8 cellular contexts compared by ENCODE assay signal in genomic region chr15:34583399-34584320, GRCh38. TPM values are rescaled to one million over a fixed set of nuclear protein-coding genes. Genes with fewer than 3 reads are reported as not detected.
DNase-seq lines count a peak whose midpoint lies in the region; ATAC-seq and TF ChIP-seq lines count a peak whose summit lies in the region.

A gene with protein sequence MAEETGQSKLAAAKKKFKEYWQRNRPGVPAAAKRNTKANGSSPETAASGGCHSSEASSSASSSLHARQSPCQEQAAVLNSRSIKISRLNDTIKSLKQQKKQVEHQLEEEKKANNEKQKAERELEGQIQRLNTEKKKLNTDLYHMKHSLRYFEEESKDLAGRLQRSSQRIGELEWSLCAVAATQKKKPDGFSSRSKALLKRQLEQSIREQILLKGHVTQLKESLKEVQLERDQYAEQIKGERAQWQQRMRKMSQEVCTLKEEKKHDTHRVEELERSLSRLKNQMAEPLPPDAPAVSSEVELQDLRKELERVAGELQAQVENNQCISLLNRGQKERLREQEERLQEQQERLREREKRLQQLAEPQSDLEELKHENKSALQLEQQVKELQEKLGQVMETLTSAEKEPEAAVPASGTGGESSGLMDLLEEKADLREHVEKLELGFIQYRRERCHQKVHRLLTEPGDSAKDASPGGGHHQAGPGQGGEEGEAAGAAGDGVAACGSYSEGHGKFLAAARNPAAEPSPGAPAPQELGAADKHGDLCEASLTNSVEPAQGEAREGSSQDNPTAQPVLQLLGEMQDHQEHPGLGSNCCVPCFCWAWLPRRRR (minus strand): TSS chr15:34583651. CDS start chr15:34535912, 47,739 bp downstream.

- no peaks in the 10 kb centered on the region for H3K27me3 ChIP-seq in endocrine pancreas (ENCODE audit: control insufficient read depth, insufficient read depth, low read length)

- TF ChIP-seq CTCF in AG09309 (IDR thresholded peaks at IDR 0.05; ENCODE audit: control insufficient read depth, insufficient read depth, low read depth, low read length, missing control alignments), result no peak

- H3K9ac ChIP-seq in endocrine pancreas (ENCODE audit: control insufficient read depth, insufficient read depth, low read length), result peak within 1 kb of the TSS; percentile 82

- H3K4me1 ChIP-seq in endocrine pancreas (ENCODE audit: control insufficient read depth, insufficient read depth, low read length), result no peaks in the 10 kb centered on the region

- no peaks in the 10 kb centered on the region for H3K36me3 ChIP-seq in endocrine pancreas (ENCODE audit: control insufficient read depth, insufficient read depth, low read length)

- H3K9me3 ChIP-seq in endocrine pancreas (ENCODE audit: control insufficient read depth, low read length), result no peaks in the 10 kb centered on the region

- in situ Hi-C loops in GM18951 (cut with MboI; ENCODE audit: low sequenced_read_pairs, unreplicated experiment), result loop anchor here (25.0 kb wide), 1 partner anchor 346 kb away; the partner anchor contains the start of gene EMC4

- DNase-seq in AG09309 (ENCODE audit: low read depth) (no peak), NCI-H748 (lab: John Stamatoyannopoulos, UW; ENCODE audit: unreplicated experiment) (peak; percentile 77), mesenteric fat pad (ENCODE audit: low spot score) (no peak)
- peak; percentile 49 to 66 for DNase-seq in activated CD8-positive, alpha-beta memory T cell treated with anti-CD3 and anti-CD28 coated beads for 1 hour (ENCODE audit: extremely low read depth in 1 of 2, low read depth in 1 of 2)
- peak; percentile 53 for DNase-seq in stimulated activated CD8-positive, alpha-beta memory T cell treated with anti-CD3 and anti-CD28 coated beads, Interleukin-15, amount 100 ng/mL, for 24 hours (ENCODE audit: low read depth)

- ATAC-seq in HG03159 (IDR thresholded peaks at IDR 0.05; ENCODE audit: unreplicated experiment), result peak; percentile 76

- H3K4me3 ChIP-seq in AG09309 (ENCODE audit: control insufficient read depth, low read depth, low read length) (peak within 1 kb of the TSS; percentile 79), endocrine pancreas (ENCODE audit: control insufficient read depth, insufficient read depth, low read length) (peak within 1 kb of the TSS; percentile 72)

- peak; percentile 62 for TF ChIP-seq POLR2A in GM18951 (IDR thresholded peaks at IDR 0.05; ENCODE audit: extremely low read depth, insufficient read depth, insufficient read length)

RNA-seq across cellular contexts. Expression of the gene that starts here (rescaled TPM):
- total RNA-seq in mesenteric fat pad, result 39.8 TPM

Comparison
In these comparisons a context has a peak if more than half of its experiments do, and no peak if none do; other contexts are left out.
1. DNase-seq: peak in NCI-H748 (single experiment), activated CD8-positive, alpha-beta memory T cell treated with anti-CD3 and anti-CD28 coated beads for 1 hour (2 of 2) and stimulated activated CD8-positive, alpha-beta memory T cell treated with anti-CD3 and anti-CD28 coated beads, Interleukin-15, amount 100 ng/mL, for 24 hours (single experiment); none in AG09309 (single experiment) and mesenteric fat pad (single experiment).